8 cellular contexts compared by ENCODE assay signal in the genomic region with DNA sequence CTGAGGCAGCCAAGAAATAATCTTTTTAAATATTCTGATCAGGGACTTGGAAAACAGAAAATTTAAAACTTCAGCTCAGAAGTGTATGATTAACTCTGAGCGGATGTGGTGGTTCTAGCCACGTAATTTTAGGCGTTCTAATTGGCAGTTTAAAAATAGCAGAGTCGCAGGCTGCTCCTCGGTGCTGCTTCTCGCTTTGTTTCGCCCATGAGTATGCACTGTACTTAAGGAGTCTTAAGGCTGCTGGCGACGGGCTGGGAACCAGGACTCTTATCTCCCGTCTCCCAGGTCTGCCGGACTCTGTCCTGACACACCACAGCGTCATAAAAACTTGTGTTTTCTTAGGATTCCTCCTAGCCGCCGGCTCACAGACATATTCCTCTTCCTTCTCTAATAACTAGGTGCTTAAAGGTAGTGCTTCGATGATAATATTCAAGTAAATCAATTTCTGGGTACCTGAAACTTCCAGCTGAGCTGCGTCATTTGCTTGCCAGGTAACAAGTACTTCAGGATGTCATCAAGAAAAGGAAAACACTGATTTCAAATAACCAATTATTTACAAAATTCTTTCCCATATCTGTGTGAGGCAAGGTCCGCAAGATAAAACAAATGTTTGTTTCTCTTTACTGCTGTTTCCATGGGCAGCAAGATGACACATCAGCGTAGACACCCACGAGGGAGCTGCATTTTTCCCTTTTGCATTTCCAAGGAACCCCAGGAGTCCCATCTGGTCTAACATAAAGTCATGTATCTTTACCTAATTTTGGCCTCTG.
A peak's percentile ranks its signal among the peaks of the same experiment; 100 is the strongest.
DNase-seq lines count a peak whose midpoint lies in the region; ATAC-seq lines count a peak whose summit lies in the region.

No MANE protein-coding gene starts in this region.

- H3K4me3 ChIP-seq in mucosa of rectum (ENCODE audit: low read length in 2 of 2), result peak overlapping the region; percentile 22 to 55

- DNase-seq in activated gamma-delta T cell treated with Interleukin-2 at 50 U/mL for 16 hours (peak; percentile 6), activated gamma-delta T cell (lab: John Stamatoyannopoulos, UW) (no peak), RPMI8226 (peak; percentile 22), dedifferentiated amniotic fluid mesenchymal stem cell (ENCODE audit: extremely low spot score) (peak; percentile 74), RKO (ENCODE audit: low spot score) (no peak), NCI-H187 treated with DMSO at 0.1 percent for 48 hours (lab: John Stamatoyannopoulos, UW) (no peak)

- H3K9me3 ChIP-seq in mucosa of rectum (ENCODE audit: control insufficient read depth in 2 of 2, low read length in 2 of 2), result no peaks in the 10 kb centered on the region

- peak overlapping the region; percentile 24 to 69 for H3K27ac ChIP-seq in mucosa of rectum (ENCODE audit: low read depth in 2 of 2, low read length in 2 of 2)

- H3K4me1 ChIP-seq in mucosa of rectum (ENCODE audit: control insufficient read depth in 2 of 2, insufficient read depth in 2 of 2, low read length in 2 of 2), result peaks cover 14% of the 10 kb centered on the region in 2 donors

- H3K36me3 ChIP-seq in mucosa of rectum (ENCODE audit: control insufficient read depth in 2 of 2, insufficient read depth in 2 of 2, low read length in 2 of 2), result no peaks in the 10 kb centered on the region

- ATAC-seq in HG02981 (IDR thresholded peaks at IDR 0.05; ENCODE audit: unreplicated experiment), result peak; percentile 69

- H3K27me3 ChIP-seq in mucosa of rectum (ENCODE audit: control insufficient read depth in 2 of 2, insufficient read depth in 2 of 2, low read length in 2 of 2), result no peaks in the 10 kb centered on the region

- H3K9ac ChIP-seq in mucosa of rectum (ENCODE audit: low read depth in 1 of 2, low read length in 2 of 2), result peak overlapping the region; percentile 41 to 56

Comparison
In these comparisons a context has a peak if more than half of its experiments do, and no peak if none do; other contexts are left out.
1. DNase-seq: peak in activated gamma-delta T cell treated with Interleukin-2 at 50 U/mL for 16 hours (single experiment), RPMI8226 (single experiment) and dedifferentiated amniotic fluid mesenchymal stem cell (single experiment); none in activated gamma-delta T cell (single experiment), RKO (single experiment) and NCI-H187 treated with DMSO at 0.1 percent for 48 hours (single experiment).